ENCODE assay signal across 8 cellular contexts in the genomic region with DNA sequence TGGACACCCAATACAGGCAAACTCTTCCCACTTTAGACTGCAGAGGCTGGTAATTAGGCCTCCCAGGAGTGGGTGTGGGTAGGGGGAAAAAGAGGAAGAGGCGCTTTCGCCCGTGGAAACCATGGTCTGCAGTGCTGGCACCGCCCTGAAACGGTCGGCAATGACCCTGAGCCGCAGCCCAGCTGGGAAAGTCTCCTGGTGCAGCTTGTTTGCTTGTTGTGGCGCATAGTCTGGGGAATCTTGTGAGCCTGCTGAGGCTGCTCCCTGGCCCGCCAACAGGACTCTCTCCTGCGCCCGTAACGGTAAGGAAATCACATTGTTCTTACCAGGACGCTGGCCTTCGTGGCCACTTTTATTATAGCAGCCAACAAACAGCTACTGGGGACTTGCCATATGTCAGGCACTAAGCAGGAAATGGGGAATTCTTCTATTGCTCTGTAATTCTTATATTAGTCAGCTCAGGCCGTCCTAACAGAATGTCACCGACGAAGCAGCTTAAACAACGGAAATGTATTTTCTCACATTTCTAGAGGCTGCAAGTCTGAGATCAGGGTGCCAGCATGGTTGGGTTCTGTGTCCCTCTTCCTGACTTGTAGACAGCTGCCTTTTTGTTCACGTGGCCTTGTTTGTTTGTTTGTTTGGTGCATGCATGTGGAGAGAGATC. TPM values are rescaled to one million over a fixed set of nuclear protein-coding genes. Genes with fewer than 3 reads are reported as not detected.
DNase-seq lines count a peak whose midpoint lies in the region; ATAC-seq, FAIRE-seq and TF ChIP-seq lines count a peak whose summit lies in the region.

No MANE protein-coding gene starts in this region.

- H3K4me1 ChIP-seq in astrocyte (ENCODE audit: insufficient read depth, low read length): peaks cover 11% of the 10 kb centered on the region
- no peaks in the 10 kb centered on the region for H3K4me1 ChIP-seq in HAP-1

- H3K27me3 Mint-ChIP-seq in astrocyte (ENCODE audit: low read depth, unreplicated experiment) (peaks cover 9% of the 10 kb centered on the region), natural killer cell (ENCODE audit: low read depth in 2 of 2) (no peaks in the 10 kb centered on the region)

- H3K9me3 ChIP-seq in astrocyte (ENCODE audit: insufficient read depth, low read depth, low read length): no peaks in the 10 kb centered on the region
- no peaks in the 10 kb centered on the region for H3K9me3 ChIP-seq in HAP-1

- no peak overlapping the region for H3K4me3 Mint-ChIP-seq in astrocyte (ENCODE audit: unreplicated experiment)
- H3K4me3 Mint-ChIP-seq in natural killer cell: peak overlapping the region; percentile 41

- TF ChIP-seq CTCF in GM10266 (IDR thresholded peaks at IDR 0.05; ENCODE audit: control insufficient read depth, insufficient read depth, low read depth, missing control alignments) (no peak), astrocyte (IDR thresholded peaks at IDR 0.05; ENCODE audit: insufficient read depth, low read depth, low read length) (no peak), natural killer cell (IDR thresholded peaks at IDR 0.05) (no peak)

- intact Hi-C loops in natural killer cell (cut with micrococcal nuclease): loop anchor here (2.0 to 10.0 kb wide), 3 partner anchors 56 to 224 kb away; no protein-coding TSS in a partner anchor

- in situ Hi-C loops in HAP-1 (cut with MboI; ENCODE audit: low sequenced_read_pairs): no loop called here

- no peaks in the 10 kb centered on the region for H3K4me1 Mint-ChIP-seq in astrocyte (ENCODE audit: low read depth, unreplicated experiment)
- peaks cover 21 to 47% of the 10 kb centered on the region in 2 donors for H3K4me1 Mint-ChIP-seq in natural killer cell

- peak overlapping the region; percentile 57 for H2AFZ ChIP-seq in astrocyte (ENCODE audit: low read depth, low read length)

- peak; percentile 85 for FAIRE-seq in astrocyte (lab: Jason Lieb, UNC)

- H3K4me2 ChIP-seq in astrocyte (ENCODE audit: low read length): peak overlapping the region; percentile 53

- no peak overlapping the region for H3K4me3 ChIP-seq in astrocyte (ENCODE audit: insufficient read depth, low read depth, low read length)
- no peak overlapping the region for H3K4me3 ChIP-seq in HAP-1

- H3K27ac ChIP-seq in astrocyte (ENCODE audit: low read depth, low read length): peak overlapping the region; percentile 27

- no peak overlapping the region for H3K9ac ChIP-seq in astrocyte (ENCODE audit: low read length)

- no peaks in the 10 kb centered on the region for H3K36me3 ChIP-seq in astrocyte (ENCODE audit: insufficient read depth, low read length)
- no peaks in the 10 kb centered on the region for H3K36me3 ChIP-seq in HAP-1 (replicated peaks)

- H3K36me3 Mint-ChIP-seq in astrocyte (ENCODE audit: low read depth, unreplicated experiment): no peaks in the 10 kb centered on the region
- no peaks in the 10 kb centered on the region for H3K36me3 Mint-ChIP-seq in natural killer cell

- ATAC-seq in HG02623 (IDR thresholded peaks at IDR 0.05; ENCODE audit: unreplicated experiment): peak; percentile 55
- ATAC-seq in natural killer cell: peak; percentile 86 to 90 (median 89)
- no peak for ATAC-seq in HG03280 (IDR thresholded peaks at IDR 0.05; ENCODE audit: unreplicated experiment)
- ATAC-seq in HG02970 (IDR thresholded peaks at IDR 0.05; ENCODE audit: low FRiP score, unreplicated experiment): no peak

- H3K27ac Mint-ChIP-seq in astrocyte (ENCODE audit: unreplicated experiment): no peak overlapping the region
- H3K27ac Mint-ChIP-seq in natural killer cell: peak overlapping the region; percentile 85 to 91

- no peaks in the 10 kb centered on the region for H4K20me1 ChIP-seq in astrocyte (ENCODE audit: insufficient read depth, low read length)

- H3K27me3 ChIP-seq in astrocyte (ENCODE audit: insufficient read depth, low read length) (no peaks in the 10 kb centered on the region), HAP-1 (ENCODE audit: low read depth) (no peaks in the 10 kb centered on the region)

- H3K79me2 ChIP-seq in astrocyte (ENCODE audit: insufficient read depth, low read length): no peaks in the 10 kb centered on the region

- peak; percentile 52 for DNase-seq in GM10266 (ENCODE audit: extremely low spot score)
- peak; percentile 82 for DNase-seq in astrocyte (ENCODE audit: low read depth)
- no peak for DNase-seq in natural killer cell
- no peak for DNase-seq in HAP-1 (ENCODE audit: low spot score in 2 of 2)
- DNase-seq in medulla oblongata (ENCODE audit: extremely low spot score): no peak

- H3K9me3 Mint-ChIP-seq in astrocyte (ENCODE audit: unreplicated experiment): no peaks in the 10 kb centered on the region
- H3K9me3 Mint-ChIP-seq in natural killer cell: no peaks in the 10 kb centered on the region

RNA-seq across cellular contexts. Expression of a gene that starts 52.5 kb away (rescaled TPM):
- 24.7 and 28.0 TPM in 2 replicates for total RNA-seq in astrocyte
- total RNA-seq in natural killer cell: 100 to 1,000 TPM; 248 to 289 (median 282) TPM

Comparison
In these comparisons a context has a peak if more than half of its experiments do, and no peak if none do; other contexts are left out.
1. DNase-seq: peak in GM10266 (single experiment) and astrocyte (single experiment); none in natural killer cell (single experiment), HAP-1 (0 of 2) and medulla oblongata (single experiment).
2. ATAC-seq: peak in HG02623 (single experiment) and natural killer cell (3 of 3); none in HG03280 (single experiment) and HG02970 (single experiment).